ENCODE assay signal across 10 cellular contexts in the genomic region with DNA sequence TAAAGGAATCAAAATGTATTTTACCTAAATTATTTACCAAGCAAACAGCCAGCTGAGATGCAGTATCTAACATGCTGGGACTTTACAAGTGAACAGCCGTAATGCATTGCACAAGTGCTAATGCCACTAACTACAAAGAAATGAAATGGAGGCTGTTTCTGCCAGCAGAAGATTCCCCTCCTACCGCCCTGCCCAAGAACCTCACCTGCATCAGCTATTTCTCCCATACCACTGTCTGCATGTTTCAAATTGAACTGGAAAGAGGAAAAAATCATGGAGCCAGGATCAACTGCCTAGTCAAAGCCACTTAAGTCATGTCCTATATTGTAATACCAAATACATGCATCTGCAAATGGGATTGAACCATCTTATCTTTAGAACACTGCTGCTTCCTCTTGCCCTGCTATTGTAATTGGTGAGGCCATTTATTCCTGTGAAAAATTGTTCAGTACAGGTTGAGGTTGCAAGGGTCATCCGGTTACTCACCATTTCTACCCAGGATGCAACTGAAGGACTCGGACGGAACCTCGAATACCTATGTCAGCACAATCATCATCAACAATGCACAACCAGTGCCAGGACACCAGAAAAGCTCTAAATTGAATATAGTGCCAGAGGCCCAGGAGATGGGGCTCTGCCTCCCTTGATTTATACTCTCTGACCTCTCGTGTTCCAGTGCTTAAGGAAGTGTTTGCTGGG. TPM values are rescaled to one million over a fixed set of nuclear protein-coding genes. Genes with fewer than 3 reads are reported as not detected.
DNase-seq lines count a peak whose midpoint lies in the region; ATAC-seq, FAIRE-seq and TF ChIP-seq lines count a peak whose summit lies in the region.
"Had no signal": no experiment of that assay in that cellular context is flagged by ENCODE, and none has a peak within 500 bp of the region (broad histone marks: within the 10 kb centered on the region; RNA-seq: fewer than 3 reads in every experiment).

No MANE protein-coding gene starts in this region.

- TF ChIP-seq EP300 in HepG2 (IDR thresholded peaks at IDR 0.05; ENCODE audit: low read depth in 2 of 2, low read length in 2 of 2): no peak
- TF ChIP-seq EP300 in HepG2 (CRISPR knock-in tag; IDR thresholded peaks at IDR 0.05; ENCODE audit: borderline replicate concordance): no peak

- H3K4me3 ChIP-seq in choroid plexus epithelial cell (ENCODE audit: low read depth, low read length) (no peak overlapping the region), HepG2 (replicated peaks in 1 of 3; ENCODE audit: insufficient read depth in 1 of 3, low read depth in 2 of 3, low read length in 3 of 3) (no peak overlapping the region), tibial artery (no peak overlapping the region)

- no peak for FAIRE-seq in HepG2 (lab: Jason Lieb, UNC)

- H3K4me1 ChIP-seq in HepG2 (ENCODE audit: insufficient read depth, low read length) (peaks cover 68% of the 10 kb centered on the region), tibial artery (peaks cover 4 to 70% (median 65%) of the 10 kb centered on the region in 4 donors)

- no peak for TF ChIP-seq POLR2A in HepG2 (IDR thresholded peaks at IDR 0.05; ENCODE audit: insufficient read depth in 1 of 2, low read depth in 2 of 2, low read length in 2 of 2)

- DNase-seq in NCI-H82 (lab: John Stamatoyannopoulos, UW) (peak; percentile 60), NCI-H82 treated with DMSO at 0.1 percent for 48 hours (lab: John Stamatoyannopoulos, UW; ENCODE audit: unreplicated experiment) (no peak), choroid plexus epithelial cell (ENCODE audit: low read depth) (peak; percentile 71), HepG2 (ENCODE audit: low spot score) (no peak), tibial artery (no peak), NCI-H1105 treated with DMSO at 0.1 percent for 48 hours (lab: John Stamatoyannopoulos, UW) (no peak), NAMALWA (ENCODE audit: low spot score) (no peak)
- DNase-seq: 8988T, occipital lobe had no signal

- 98% methylated on average over 7 of the region's 7 CpGs for WGBS in HepG2 (ENCODE audit: low lambda C conversion rate)

- H3K27me3 ChIP-seq in HepG2 (ENCODE audit: control insufficient read depth in 1 of 2, insufficient read depth in 2 of 2, low read length in 2 of 2) (no peaks in the 10 kb centered on the region), tibial artery (no peaks in the 10 kb centered on the region)

- peak overlapping the region; percentile 16 for H3K27ac ChIP-seq in HepG2 (ENCODE audit: extremely low read length, insufficient read depth, low read length)
- H3K27ac ChIP-seq in tibial artery: peak overlapping the region; percentile 75 to 76

- no peaks in the 10 kb centered on the region for H4K20me1 ChIP-seq in HepG2 (ENCODE audit: insufficient read depth, low read length)

- in situ Hi-C loops in HepG2 (cut with HindIII; ENCODE audit: extremely low pct_ligation_motif_present, low pct_unique_long_range_greater_than_20kb): no loop called here

- H3K9me3 ChIP-seq in HepG2 (ENCODE audit: low read length) (no peaks in the 10 kb centered on the region), tibial artery (no peaks in the 10 kb centered on the region)

- ATAC-seq in HepG2: no peak
- no peak for ATAC-seq in GM18870 (IDR thresholded peaks at IDR 0.05; ENCODE audit: unreplicated experiment)

- no peak overlapping the region for H3K4me2 ChIP-seq in HepG2 (ENCODE audit: low read depth, low read length)

- intact Hi-C loops in HepG2 (cut with micrococcal nuclease; ENCODE audit: unreplicated experiment): loop anchor here (5.0 kb wide), 1 partner anchor 72 kb away; no protein-coding TSS in a partner anchor
- intact Hi-C loops in tibial artery (cut with DNase I; ENCODE audit: low total_unique reads): no loop called here

- H3K36me3 ChIP-seq in HepG2 (replicated peaks in 1 of 2; ENCODE audit: control insufficient read depth in 1 of 2, insufficient read depth in 2 of 2, low read length in 2 of 2) (peaks cover 1 to 31% of the 10 kb centered on the region in 2 experiments; a peak in 3 of 5 replicates), tibial artery (no peaks in the 10 kb centered on the region)

- H3K79me2 ChIP-seq in HepG2 (ENCODE audit: insufficient read depth, low read length): peaks cover 43% of the 10 kb centered on the region

- no TSS peak for BruUV-seq in HepG2 (replicated peaks; lab: Mats Ljungman, UMichigan)

- no peak for TF ChIP-seq RAD21 in HepG2 (CRISPR knock-in tag; IDR thresholded peaks at IDR 0.05)

- H3K9ac ChIP-seq in HepG2 (ENCODE audit: insufficient read depth, low read depth, low read length): no peak overlapping the region

- H2AFZ ChIP-seq in HepG2 (ENCODE audit: low read length): no peak overlapping the region

- TF ChIP-seq CTCF in choroid plexus epithelial cell (conservative IDR thresholded peaks at IDR 0.05; ENCODE audit: low read depth, low read length) (no peak), HepG2 (CRISPR knock-in tag; IDR thresholded peaks at IDR 0.05) (no peak), tibial artery (IDR thresholded peaks at IDR 0.05) (no peak)

- CTCF ChIA-PET in HepG2 (lab: Yijun Ruan, JAX; ENCODE audit: low intra/inter-chr PET ratio, low total read pairs): no interaction called here

- POLR2A ChIA-PET in HepG2 (lab: Yijun Ruan, JAX): no interaction called here

TF ChIP-seq in HepG2, 621 proteins besides CTCF, POLR2A, EP300 and RAD21:
- TF ChIP-seq ATF1 (CRISPR knock-in tag; IDR thresholded peaks at IDR 0.05): no peak
- no peak for TF ChIP-seq LCORL (IDR thresholded peaks at IDR 0.05)
- no peak for TF ChIP-seq LCORL (CRISPR knock-in tag; IDR thresholded peaks at IDR 0.05)
- TF ChIP-seq MAFF (IDR thresholded peaks at IDR 0.05; ENCODE audit: low read depth, low read length): 0 out of 2 replicates have a peak, but pooled peaks have one; percentile 26
- peak; percentile 38 to 49; a peak in 3 of 4 replicates for TF ChIP-seq MAFK (conservative IDR thresholded peaks at IDR 0.05 in 1 of 2, IDR thresholded peaks at IDR 0.05 in 1 of 2; ENCODE audit: low read length in 2 of 2)
- TF ChIP-seq, protein P1, sequence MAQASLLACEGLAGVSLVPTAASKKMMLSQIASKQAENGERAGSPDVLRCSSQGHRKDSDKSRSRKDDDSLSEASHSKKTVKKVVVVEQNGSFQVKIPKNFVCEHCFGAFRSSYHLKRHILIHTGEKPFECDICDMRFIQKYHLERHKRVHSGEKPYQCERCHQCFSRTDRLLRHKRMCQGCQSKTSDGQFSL (CRISPR knock-in tag; IDR thresholded peaks at IDR 0.05): no peak
- TF ChIP-seq ZNF17 (CRISPR knock-in tag; IDR thresholded peaks at IDR 0.05): no peak

RNA-seq across cellular contexts. Expression of gene ANXA2, which starts 27.5 kb away (rescaled TPM):
- total RNA-seq in HepG2 (2016; rRNA removed; fragmentation: Illumina TruSeq; extraction: Trizol): 196 and 233 TPM in 2 replicates
- total RNA-seq in HepG2 (2016; cell fraction: cytosol; rRNA removed; fragmentation: Illumina TruSeq; extraction: Trizol; ENCODE audit: low read depth): 267 and 332 TPM in 2 replicates
- 199 and 222 TPM in 2 replicates for total RNA-seq in HepG2 (2016; cell fraction: insoluble cytoplasmic fraction; rRNA removed; fragmentation: Illumina TruSeq; extraction: Trizol)
- total RNA-seq in HepG2 (2016; cell fraction: membrane; rRNA removed; fragmentation: Illumina TruSeq; extraction: Trizol): 458 TPM in 2 replicates
- 71.2 and 77.0 TPM in 2 replicates for total RNA-seq in HepG2 (2016; cell fraction: nucleus; rRNA removed; fragmentation: Illumina TruSeq; extraction: Trizol)
- 530 and 613 TPM in 2 replicates for polyA plus RNA-seq in HepG2 (2011; rRNA removed)
- 1,111 and 1,129 TPM in 2 replicates for polyA plus RNA-seq in HepG2 (2011; cell fraction: cytosol; rRNA removed)
- polyA plus RNA-seq in HepG2 (2011; cell fraction: nucleus; rRNA removed): 334 and 382 TPM in 2 replicates
- polyA plus RNA-seq in HepG2 (2012): 408 and 609 TPM in 2 replicates
- polyA plus RNA-seq in HepG2 (2016; cell fraction: cytosol; fragmentation: Illumina TruSeq; extraction: Trizol; ENCODE audit: low read depth): 359 and 376 TPM in 2 replicates
- 206 and 224 TPM in 2 replicates for polyA plus RNA-seq in HepG2 (2016; cell fraction: insoluble cytoplasmic fraction; fragmentation: Illumina TruSeq; extraction: Trizol; ENCODE audit: low read depth)
- 410 and 414 TPM in 2 replicates for polyA plus RNA-seq in HepG2 (2016; cell fraction: membrane; fragmentation: Illumina TruSeq; extraction: Trizol; ENCODE audit: low read depth)
- polyA plus RNA-seq in HepG2 (2016; cell fraction: nucleus; fragmentation: Illumina TruSeq; extraction: Trizol; ENCODE audit: insufficient read depth, low read depth): 104 and 114 TPM in 2 replicates
- 575 and 2,115 TPM in 2 replicates for polyA minus RNA-seq in HepG2 (2011; rRNA and poly(A)+ RNA removed; ENCODE audit: low replicate concordance)
- polyA minus RNA-seq in HepG2 (2011; cell fraction: cytosol; rRNA and poly(A)+ RNA removed): 200 and 206 TPM in 2 replicates
- polyA minus RNA-seq in HepG2 (2011; cell fraction: nucleus; rRNA and poly(A)+ RNA removed): 181 and 211 TPM in 2 replicates

Comparison
In these comparisons a context has a peak if more than half of its experiments do, and no peak if none do; other contexts are left out.
1. DNase-seq: peak in NCI-H82 (single experiment) and choroid plexus epithelial cell (single experiment); none in NCI-H82 treated with DMSO at 0.1 percent for 48 hours (single experiment), HepG2 (single experiment), tibial artery (0 of 2), NCI-H1105 treated with DMSO at 0.1 percent for 48 hours (single experiment) and NAMALWA (single experiment).